In the genomic region with DNA sequence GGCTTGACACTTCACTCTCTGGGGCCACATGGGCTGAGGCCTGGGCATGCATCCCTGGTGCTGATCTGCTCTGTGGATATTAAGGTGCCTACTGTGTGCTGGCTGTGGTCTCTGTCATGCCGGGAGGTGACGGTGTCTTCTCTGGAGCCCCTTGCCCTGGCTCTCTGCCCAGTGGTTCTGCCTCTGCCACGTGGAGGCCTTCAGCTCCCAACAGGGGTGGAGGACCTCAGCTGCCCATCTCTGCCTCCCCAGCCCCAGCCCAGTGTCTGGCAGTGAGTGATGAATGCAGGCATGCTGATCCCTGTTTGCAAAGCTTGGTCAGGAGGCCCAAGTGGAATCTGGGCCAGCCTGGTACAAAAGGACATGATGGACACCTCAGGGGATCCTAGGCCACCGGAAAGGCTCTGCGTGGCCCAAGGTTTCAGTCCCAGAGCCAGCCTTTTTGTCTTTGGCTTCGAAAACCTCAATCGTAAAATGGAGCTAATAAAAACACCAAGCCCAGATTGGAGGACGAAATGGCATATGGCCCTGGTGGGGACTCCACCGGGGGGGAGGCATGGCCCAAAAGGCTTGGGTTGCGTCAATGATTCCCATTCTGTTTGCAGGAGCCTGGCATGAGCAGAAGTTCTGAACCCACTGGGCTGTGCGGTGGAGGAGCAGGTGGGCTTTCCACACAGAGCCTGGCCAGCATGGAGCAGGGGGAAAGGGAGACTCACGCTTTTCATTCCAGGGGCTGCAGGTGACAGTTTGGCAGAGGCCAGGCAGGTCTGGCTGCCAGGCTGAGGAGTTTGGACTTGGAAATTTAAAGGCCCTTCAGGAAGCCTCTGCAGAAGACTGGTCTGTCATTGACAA, we compare ENCODE assay signal across 18 cellular contexts. TPM values are rescaled to one million over a fixed set of nuclear protein-coding genes. Genes with fewer than 3 reads are reported as not detected.
A peak's percentile ranks its signal among the peaks of the same experiment; 100 is the strongest.
DNase-seq lines count a peak whose midpoint lies in the region; ATAC-seq and TF ChIP-seq lines count a peak whose summit lies in the region.
"Had no signal": no experiment of that assay in that cellular context is flagged by ENCODE, and none has a peak within 500 bp of the region (broad histone marks: within the 10 kb centered on the region; RNA-seq: fewer than 3 reads in every experiment).

No MANE protein-coding gene starts in this region.

- H3K27ac ChIP-seq in colonic mucosa = peak overlapping the region; percentile 31
- no peak overlapping the region for H3K27ac ChIP-seq in prostate gland
- no peak overlapping the region for H3K27ac ChIP-seq in gastrocnemius medialis

- TF ChIP-seq POLR2A in prostate gland (IDR thresholded peaks at IDR 0.05) = no peak
- no peak for TF ChIP-seq POLR2A in gastrocnemius medialis (IDR thresholded peaks at IDR 0.05)

- no peak overlapping the region for H3K27ac Mint-ChIP-seq in activated CD4-positive, alpha-beta memory T cell treated with anti-CD3 and anti-CD28 coated beads for 36 hours
- H3K27ac Mint-ChIP-seq in activated CD4-positive, alpha-beta memory T cell treated with anti-CD3 and anti-CD28 coated beads, Interleukin-2, amount 10 ng/mL, durations not matched to agents 7 days and 5 days = no peak overlapping the region
- H3K27ac Mint-ChIP-seq: memory B cell had no signal

- no peaks in the 10 kb centered on the region for H3K36me3 Mint-ChIP-seq in activated CD4-positive, alpha-beta memory T cell treated with anti-CD3 and anti-CD28 coated beads for 36 hours
- no peaks in the 10 kb centered on the region for H3K36me3 Mint-ChIP-seq in activated CD4-positive, alpha-beta memory T cell treated with anti-CD3 and anti-CD28 coated beads, Interleukin-2, amount 10 ng/mL, durations not matched to agents 7 days and 5 days (ENCODE audit: low read depth)
- H3K36me3 Mint-ChIP-seq: memory B cell had no signal

- no peaks in the 10 kb centered on the region for H3K9me3 Mint-ChIP-seq in activated CD4-positive, alpha-beta memory T cell treated with anti-CD3 and anti-CD28 coated beads for 36 hours
- no peaks in the 10 kb centered on the region for H3K9me3 Mint-ChIP-seq in activated CD4-positive, alpha-beta memory T cell treated with anti-CD3 and anti-CD28 coated beads, Interleukin-2, amount 10 ng/mL, durations not matched to agents 7 days and 5 days
- H3K9me3 Mint-ChIP-seq: memory B cell had no signal

- in situ Hi-C loops in gastrocnemius medialis (cut with MboI; ENCODE audit: low sequenced_read_pairs in 4 of 4) = no loop called here

- H3K9ac ChIP-seq in colonic mucosa (ENCODE audit: low read depth in 2 of 2, low read length in 2 of 2) = no peak overlapping the region

- POLR2A ChIA-PET in activated CD4-positive, alpha-beta memory T cell treated with anti-CD3 and anti-CD28 coated beads for 36 hours (lab: Charles Lee) = no interaction called here
- POLR2A ChIA-PET in activated CD4-positive, alpha-beta memory T cell treated with anti-CD3 and anti-CD28 coated beads, Interleukin-2, amount 10 ng/mL, durations not matched to agents 7 days and 5 days (lab: Charles Lee) = interaction anchor here (9.2 kb wide), 1 partner anchor 54 kb away, joined by 128 read pairs; the partner anchor contains the start of gene KLF13

- CTCF ChIA-PET in activated CD4-positive, alpha-beta memory T cell treated with anti-CD3 and anti-CD28 coated beads for 36 hours (lab: Charles Lee) = no interaction called here
- CTCF ChIA-PET in activated CD4-positive, alpha-beta memory T cell treated with anti-CD3 and anti-CD28 coated beads, Interleukin-2, amount 10 ng/mL, durations not matched to agents 7 days and 5 days (lab: Charles Lee) = interaction anchor here (1.0 kb wide), 1 partner anchor 217 kb away, joined by 4 read pairs; no protein-coding TSS in a partner anchor

- H3K4me3 ChIP-seq in H7 (ENCODE audit: insufficient read depth, low read depth, low read length) (no peak overlapping the region), colonic mucosa (no peak overlapping the region), prostate gland (no peak overlapping the region), gastrocnemius medialis (no peak overlapping the region)
- H3K4me3 ChIP-seq: GM12878, upper lobe of right lung had no signal

- H3K4me1 Mint-ChIP-seq in activated CD4-positive, alpha-beta memory T cell treated with anti-CD3 and anti-CD28 coated beads for 36 hours (ENCODE audit: low read depth) = peaks cover 20% of the 10 kb centered on the region
- peaks cover 50% of the 10 kb centered on the region for H3K4me1 Mint-ChIP-seq in activated CD4-positive, alpha-beta memory T cell treated with anti-CD3 and anti-CD28 coated beads, Interleukin-2, amount 10 ng/mL, durations not matched to agents 7 days and 5 days

- H3K36me3 ChIP-seq in H7 (replicated peaks; ENCODE audit: control insufficient read depth, insufficient read depth, low read length) (no peaks in the 10 kb centered on the region), colonic mucosa (no peaks in the 10 kb centered on the region), prostate gland (no peaks in the 10 kb centered on the region), gastrocnemius medialis (no peaks in the 10 kb centered on the region)
- H3K36me3 ChIP-seq: upper lobe of right lung had no signal

- no peaks in the 10 kb centered on the region for H3K27me3 Mint-ChIP-seq in activated CD4-positive, alpha-beta memory T cell treated with anti-CD3 and anti-CD28 coated beads for 36 hours
- peaks cover 2% of the 10 kb centered on the region for H3K27me3 Mint-ChIP-seq in activated CD4-positive, alpha-beta memory T cell treated with anti-CD3 and anti-CD28 coated beads, Interleukin-2, amount 10 ng/mL, durations not matched to agents 7 days and 5 days
- H3K27me3 Mint-ChIP-seq: memory B cell had no signal

- no peak for ATAC-seq in GM19023 (IDR thresholded peaks at IDR 0.05; ENCODE audit: unreplicated experiment)
- no peak for ATAC-seq in GM21723 (IDR thresholded peaks at IDR 0.05; ENCODE audit: unreplicated experiment)
- ATAC-seq in gastrocnemius medialis = no peak
- ATAC-seq: upper lobe of right lung had no signal

- H3K27me3 ChIP-seq in H7 (ENCODE audit: control insufficient read depth, insufficient read depth, low read length) = no peaks in the 10 kb centered on the region
- H3K27me3 ChIP-seq in colonic mucosa = no peaks in the 10 kb centered on the region
- H3K27me3 ChIP-seq in prostate gland (replicated peaks; ENCODE audit: insufficient read depth) = no peaks in the 10 kb centered on the region
- no peaks in the 10 kb centered on the region for H3K27me3 ChIP-seq in gastrocnemius medialis
- H3K27me3 ChIP-seq: upper lobe of right lung had no signal

- H3K4me1 ChIP-seq in colonic mucosa (peaks cover 31% of the 10 kb centered on the region), prostate gland (replicated peaks) (peaks cover 6% of the 10 kb centered on the region), gastrocnemius medialis (peaks cover 6 to 7% of the 10 kb centered on the region in 2 donors)

- H3K9me3 ChIP-seq in colonic mucosa (no peaks in the 10 kb centered on the region), prostate gland (no peaks in the 10 kb centered on the region), gastrocnemius medialis (no peaks in the 10 kb centered on the region)
- H3K9me3 ChIP-seq: upper lobe of right lung had no signal

- TF ChIP-seq CTCF in colonic mucosa (IDR thresholded peaks at IDR 0.05) = no peak
- TF ChIP-seq CTCF in prostate gland (IDR thresholded peaks at IDR 0.05) = no peak
- no peak for TF ChIP-seq CTCF in gastrocnemius medialis (IDR thresholded peaks at IDR 0.05 in 4 of 5, conservative IDR thresholded peaks at IDR 0.05 in 1 of 5)

- no peak overlapping the region for H3K4me3 Mint-ChIP-seq in activated CD4-positive, alpha-beta memory T cell treated with anti-CD3 and anti-CD28 coated beads for 36 hours
- H3K4me3 Mint-ChIP-seq in activated CD4-positive, alpha-beta memory T cell treated with anti-CD3 and anti-CD28 coated beads, Interleukin-2, amount 10 ng/mL, durations not matched to agents 7 days and 5 days = no peak overlapping the region
- H3K4me3 Mint-ChIP-seq: memory B cell had no signal

- 59% methylated on average over 12 of the region's 12 CpGs for WGBS in prostate gland

- DNase-seq in activated CD4-positive, alpha-beta memory T cell treated with anti-CD3 and anti-CD28 coated beads for 36 hours = peak; percentile 6
- DNase-seq in activated CD4-positive, alpha-beta memory T cell treated with anti-CD3 and anti-CD28 coated beads, Interleukin-2, amount 10 ng/mL, durations not matched to agents 7 days and 5 days = no peak
- DNase-seq in H7 (peak; percentile 22), colonic mucosa (no peak), prostate gland (ENCODE audit: low spot score) (peak; percentile 3), gastrocnemius medialis (no peak)
- DNase-seq: COR-L47, dermis blood vessel endothelial cell, glutamatergic neuron, HCEC 1CT, NCI-H2029, NCI-H526 treated with DMSO at 0.1 percent for 48 hours, nucleus accumbens, upper lobe of right lung had no signal

- intact Hi-C loops in activated CD4-positive, alpha-beta memory T cell treated with anti-CD3 and anti-CD28 coated beads for 36 hours (cut with micrococcal nuclease) = no loop called here
- intact Hi-C loops in colonic mucosa (cut with DNase I) = loop anchor here (10.0 kb wide), 1 partner anchor 53 kb away; the partner anchor contains the start of gene KLF13
- intact Hi-C loops in prostate gland (cut with DNase I) = no loop called here
- intact Hi-C loops in gastrocnemius medialis (cut with DNase I; ENCODE audit: low total_unique reads) = no loop called here

RNA-seq across cellular contexts. Expression of gene KLF13, which starts 54.7 kb away (rescaled TPM):
- 100 to 1,000 TPM; 134 to 145 TPM for total RNA-seq in activated CD4-positive, alpha-beta memory T cell treated with anti-CD3 and anti-CD28 coated beads for 36 hours
- total RNA-seq in activated CD4-positive, alpha-beta memory T cell treated with anti-CD3 and anti-CD28 coated beads, Interleukin-2, amount 10 ng/mL, durations not matched to agents 7 days and 5 days = 100 to 1,000 TPM; 199 TPM
- 29.5 and 36.5 TPM in 2 replicates for total RNA-seq in H7 (2014; rRNA removed; shearing (Covaris generic))
- total RNA-seq in colonic mucosa = 10 to 100 TPM; 68.9 to 92.3 TPM
- total RNA-seq in prostate gland = 10 to 100 TPM; 16.6 to 56.5 TPM
- total RNA-seq in gastrocnemius medialis = 10 to 100 TPM; 18.3 to 50.2 (median 32.9) TPM

Comparison
In these comparisons a context has a peak if more than half of its experiments do, and no peak if none do; other contexts are left out.
1. DNase-seq: peak in activated CD4-positive, alpha-beta memory T cell treated with anti-CD3 and anti-CD28 coated beads for 36 hours (single experiment), H7 (single experiment) and prostate gland (single experiment); none in activated CD4-positive, alpha-beta memory T cell treated with anti-CD3 and anti-CD28 coated beads, Interleukin-2, amount 10 ng/mL, durations not matched to agents 7 days and 5 days (single experiment), colonic mucosa (single experiment) and gastrocnemius medialis (0 of 2).